ENCODE assay signal across 8 cellular contexts in the genomic region with DNA sequence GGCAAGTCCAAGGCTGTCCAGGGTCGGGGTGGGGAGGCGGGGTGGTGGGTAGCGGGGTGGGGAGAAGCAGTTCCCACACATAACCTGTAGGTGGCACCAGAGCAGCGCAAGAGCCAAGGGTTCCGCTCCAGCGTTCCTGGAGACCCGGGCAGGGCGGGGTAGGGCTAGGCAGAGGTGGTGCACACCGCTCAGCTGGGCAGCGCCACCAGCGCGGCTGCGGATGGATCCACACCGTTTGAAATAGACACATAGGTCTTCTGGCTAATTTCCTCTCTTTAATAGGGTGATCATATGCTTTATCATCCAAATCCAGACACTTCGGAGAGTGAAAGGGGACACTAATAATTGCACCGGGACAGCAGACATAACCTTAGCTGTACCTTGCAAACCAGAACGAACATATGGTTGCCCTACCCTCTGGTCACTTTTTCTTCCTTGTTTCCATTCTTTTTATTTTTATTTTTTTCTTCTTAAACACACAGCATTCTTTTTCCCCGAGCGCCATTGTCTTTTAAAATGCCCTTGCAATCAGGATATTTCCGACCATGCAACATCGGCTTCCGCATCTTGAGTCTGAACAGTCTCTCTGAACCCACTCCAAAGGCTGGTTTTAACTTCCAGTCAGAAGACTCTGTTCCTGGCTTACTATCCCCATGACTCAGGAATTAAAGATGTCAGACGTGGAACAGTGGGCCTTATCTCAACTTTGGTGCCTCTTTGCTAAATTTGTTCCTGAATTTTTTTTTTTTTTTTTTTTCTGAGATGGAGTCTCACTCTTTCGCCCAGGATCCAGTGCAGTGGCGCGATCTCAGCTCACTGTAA. TPM values are rescaled to one million over a fixed set of nuclear protein-coding genes. Genes with fewer than 3 reads are reported as not detected.
DNase-seq lines count a peak whose midpoint lies in the region; ATAC-seq and TF ChIP-seq lines count a peak whose summit lies in the region.

No MANE protein-coding gene starts in this region.

- no peak overlapping the region for H2BK20ac ChIP-seq in H9 (ENCODE audit: low read depth, low read length, poor library complexity, severe bottlenecking)

- H4K91ac ChIP-seq in H9 (ENCODE audit: insufficient read length, low read depth, low read length), result no peak overlapping the region

- no peak overlapping the region for H3K18ac ChIP-seq in H9 (ENCODE audit: insufficient read length, low read depth, low read length)

- no peaks in the 10 kb centered on the region for H3K79me2 ChIP-seq in H9 (ENCODE audit: insufficient read depth, low read length)

- H3K27me3 ChIP-seq in H9 (ENCODE audit: insufficient read depth, low read length) (no peaks in the 10 kb centered on the region), neutrophil (no peaks in the 10 kb centered on the region), subcutaneous abdominal adipose tissue (ENCODE audit: control insufficient read depth in 5 of 5, insufficient read depth in 4 of 5, low read length in 5 of 5) (no peaks in the 10 kb centered on the region)

- DNase-seq in EH (ENCODE audit: low read depth) (peak; percentile 79), H9 (peak; percentile 94), LoVo (ENCODE audit: low spot score) (peak; percentile 92), RWPE1 (ENCODE audit: low spot score) (peak; percentile 96), foreskin fibroblast (peak; percentile 59 to 90)

- H3K4me1 Mint-ChIP-seq in H9, result peaks cover 19 to 23% of the 10 kb centered on the region in 2 experiments
- H3K4me1 Mint-ChIP-seq in activated T-helper 17 cell treated with anti-CD3 and anti-CD28 coated beads, Interleukin-2, amount 50 U/mL, for 72 hours, result no peaks in the 10 kb centered on the region

- peak; percentile 100 for ATAC-seq in activated T-helper 17 cell treated with anti-CD3 and anti-CD28 coated beads, Interleukin-2, amount 50 U/mL, for 72 hours (replicated peaks)

- H2BK5ac ChIP-seq in H9 (ENCODE audit: insufficient read length, low read length), result no peak overlapping the region

- no CpG with 5 or more reads among the region's 26 CpGs for WGBS in H9 (ENCODE audit: extremely low coverage, insufficient read length, low lambda C conversion rate)

- H3K4ac ChIP-seq in H9 (ENCODE audit: low read depth, low read length), result no peak overlapping the region

- no peaks in the 10 kb centered on the region for H3K23me2 ChIP-seq in H9 (ENCODE audit: insufficient read length, low read depth, low read length, poor library complexity, severe bottlenecking)

- H2BK12ac ChIP-seq in H9 (ENCODE audit: insufficient read length, low read depth, low read length), result no peak overlapping the region

- H3K23ac ChIP-seq in H9 (ENCODE audit: insufficient read length, low read depth, low read length), result no peak overlapping the region

- H3K4me2 ChIP-seq in H9 (ENCODE audit: insufficient read depth, insufficient read length, low read length), result peak overlapping the region; percentile 64

- CTCF ChIA-PET in RWPE1 (lab: Yijun Ruan, JAX), result interaction anchor here (0.5 to 1.5 kb wide), 22 partner anchors 12 to 1658 kb away, joined by 3 to 8 read pairs (median 3); no protein-coding TSS in a partner anchor

- H3K4me3 ChIP-seq in foreskin fibroblast (ENCODE audit: low read depth in 1 of 2, low read length in 2 of 2), result peak overlapping the region; percentile 36 to 50
- H3K4me3 ChIP-seq in neutrophil (ENCODE audit: low read depth in 1 of 2, low read length in 1 of 2), result peak overlapping the region; percentile 56 to 59
- H3K4me3 ChIP-seq in subcutaneous abdominal adipose tissue (ENCODE audit: low read depth in 1 of 5, low read length in 5 of 5), result peak overlapping the region; percentile 56 to 71 (median 61)

- POLR2A ChIA-PET in RWPE1 (lab: Yijun Ruan, JAX; ENCODE audit: low non-redundant PET), result interaction anchor here (0.6 to 0.7 kb wide), 2 partner anchors 11 to 97 kb away, joined by 3 to 4 read pairs; no protein-coding TSS in a partner anchor

- H4K8ac ChIP-seq in H9 (replicated peaks; ENCODE audit: insufficient read length, low read depth, low read length), result no peak overlapping the region

- H3K27ac ChIP-seq in H9 (ENCODE audit: insufficient read length, low read depth, low read length) (no peak overlapping the region), RWPE1 (peak overlapping the region; percentile 29; the same call in 1 of the 2 replicates), neutrophil (no peak overlapping the region), subcutaneous abdominal adipose tissue (ENCODE audit: low read depth, low read length) (no peak overlapping the region)

- no peak overlapping the region for H2AK5ac ChIP-seq in H9 (ENCODE audit: insufficient read length, low read length)

- H3K27ac Mint-ChIP-seq in H9, result no peak overlapping the region
- no peak overlapping the region for H3K27ac Mint-ChIP-seq in activated T-helper 17 cell treated with anti-CD3 and anti-CD28 coated beads, Interleukin-2, amount 50 U/mL, for 72 hours

- H3T11ph ChIP-seq in H9 (ENCODE audit: low read length), result no peak overlapping the region

- H3K56ac ChIP-seq in H9 (ENCODE audit: insufficient read length, low read depth, low read length), result no peak overlapping the region

- H3K9me3 ChIP-seq in H9 (ENCODE audit: control insufficient read depth, low read depth, low read length) (no peaks in the 10 kb centered on the region), neutrophil (no peaks in the 10 kb centered on the region), subcutaneous abdominal adipose tissue (ENCODE audit: control insufficient read depth in 5 of 5, low read length in 5 of 5) (no peaks in the 10 kb centered on the region)

- TF ChIP-seq CTCF in H9 (conservative IDR thresholded peaks at IDR 0.05) (peak; percentile 90), RWPE1 (conservative IDR thresholded peaks at IDR 0.05; ENCODE audit: low read depth) (peak; percentile 97), foreskin fibroblast (IDR thresholded peaks at IDR 0.05; ENCODE audit: low read depth, low read length) (peak; percentile 48), neutrophil (IDR thresholded peaks at IDR 0.05) (peak; percentile 97)

- peaks cover 0 to 2% (median 0%) of the 10 kb centered on the region in 3 experiments; a peak in 3 of 7 replicates for H3K36me3 Mint-ChIP-seq in H9 (ENCODE audit: insufficient read depth in 1 of 3, low read depth in 3 of 3)
- H3K36me3 Mint-ChIP-seq in activated T-helper 17 cell treated with anti-CD3 and anti-CD28 coated beads, Interleukin-2, amount 50 U/mL, for 72 hours (ENCODE audit: low read depth), result no peaks in the 10 kb centered on the region

- H3K9ac ChIP-seq in H9 (ENCODE audit: extremely low read depth, insufficient read length, low read length) (no peak overlapping the region), subcutaneous abdominal adipose tissue (ENCODE audit: low read length in 5 of 5) (peak overlapping the region in 1 of 5 donors; percentile 23)

- H3K4me1 ChIP-seq in H9 (ENCODE audit: insufficient read depth, low read length) (no peaks in the 10 kb centered on the region; the same call in 1 of the 2 replicates), neutrophil (ENCODE audit: control insufficient read depth in 1 of 2, insufficient read depth in 1 of 2, low read depth in 1 of 2, low read length in 1 of 2) (peaks cover 6 to 9% of the 10 kb centered on the region in 2 experiments), subcutaneous abdominal adipose tissue (ENCODE audit: control insufficient read depth in 5 of 5, insufficient read depth in 5 of 5, low read length in 5 of 5) (peaks cover 0 to 15% (median 11%) of the 10 kb centered on the region in 5 donors)

- H2BK15ac ChIP-seq in H9 (ENCODE audit: low read depth, low read length), result no peak overlapping the region

- peak overlapping the region; percentile 50 for H2AFZ ChIP-seq in H9 (ENCODE audit: low read length)

- no peak overlapping the region for H4K5ac ChIP-seq in H9 (ENCODE audit: insufficient read length, low read depth, low read length)

- H3K79me1 ChIP-seq in H9 (ENCODE audit: insufficient read depth, low read depth, low read length, poor library complexity, severe bottlenecking), result no peaks in the 10 kb centered on the region

- H3K27me3 Mint-ChIP-seq in H9 (ENCODE audit: low read depth), result peaks cover 27% of the 10 kb centered on the region
- H3K27me3 Mint-ChIP-seq in activated T-helper 17 cell treated with anti-CD3 and anti-CD28 coated beads, Interleukin-2, amount 50 U/mL, for 72 hours, result peaks cover 7% of the 10 kb centered on the region

- H3K14ac ChIP-seq in H9 (ENCODE audit: insufficient read depth, low read length), result no peak overlapping the region

- H3K36me3 ChIP-seq in neutrophil, result no peaks in the 10 kb centered on the region
- H3K36me3 ChIP-seq in subcutaneous abdominal adipose tissue (ENCODE audit: control insufficient read depth in 5 of 5, insufficient read depth in 5 of 5, low read length in 5 of 5), result no peaks in the 10 kb centered on the region

- no peaks in the 10 kb centered on the region for H4K20me1 ChIP-seq in H9 (ENCODE audit: control insufficient read depth, insufficient read depth, insufficient read length)

- peak overlapping the region; percentile 22 to 46; a peak in 4 of 5 replicates for H3K4me3 Mint-ChIP-seq in H9
- H3K4me3 Mint-ChIP-seq in activated T-helper 17 cell treated with anti-CD3 and anti-CD28 coated beads, Interleukin-2, amount 50 U/mL, for 72 hours, result peak overlapping the region; percentile 46

- peaks cover 0 to 4% of the 10 kb centered on the region in 2 experiments; a peak in 2 of 5 replicates for H3K9me3 Mint-ChIP-seq in H9
- no peaks in the 10 kb centered on the region for H3K9me3 Mint-ChIP-seq in activated T-helper 17 cell treated with anti-CD3 and anti-CD28 coated beads, Interleukin-2, amount 50 U/mL, for 72 hours

- no peak overlapping the region for H2BK120ac ChIP-seq in H9 (ENCODE audit: low read depth, low read length, poor library complexity, severe bottlenecking)

RNA-seq across cellular contexts. Expression of a gene that starts 12.5 kb away (rescaled TPM):
- total RNA-seq in H9 (2021), result 28.4 and 31.2 TPM in 2 replicates
- 10 to 100 TPM in 1 of 2 donors, 1 to 10 TPM in 1; 9.0 to 14.1 TPM for total RNA-seq in activated T-helper 17 cell treated with anti-CD3 and anti-CD28 coated beads, Interleukin-2, amount 50 U/mL, for 72 hours
